In the genomic region with DNA sequence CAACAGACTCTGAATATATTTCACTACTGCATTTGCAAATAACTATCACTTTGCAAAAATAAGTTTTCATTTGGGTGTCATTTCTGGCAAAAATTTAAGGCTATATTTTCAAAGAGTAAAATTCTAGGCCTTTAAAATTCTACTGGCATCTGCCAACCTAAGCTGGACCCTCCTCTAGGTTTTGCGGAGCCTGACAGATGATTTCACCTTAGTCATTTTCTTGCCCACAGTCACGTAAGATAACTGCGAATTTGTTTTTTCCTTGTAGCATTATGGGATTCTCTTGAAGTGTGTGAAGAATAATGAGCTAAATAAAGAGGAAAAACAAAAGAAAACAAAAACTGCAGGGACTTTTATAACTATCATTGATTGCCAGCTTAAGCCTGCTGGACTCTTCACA, we compare ENCODE assay signal across 23 cellular contexts. TPM values are rescaled to one million over a fixed set of nuclear protein-coding genes. Genes with fewer than 3 reads are reported as not detected.
DNase-seq lines count a peak whose midpoint lies in the region; ATAC-seq, FAIRE-seq and TF ChIP-seq lines count a peak whose summit lies in the region.
"Had no signal": no experiment of that assay in that cellular context is flagged by ENCODE, and none has a peak within 500 bp of the region (broad histone marks: within the 10 kb centered on the region; RNA-seq: fewer than 3 reads in every experiment).

No MANE protein-coding gene starts in this region.

- intact Hi-C loops in left ventricle myocardium inferior (cut with micrococcal nuclease) (no loop called here), left cardiac atrium (cut with DNase I) (no loop called here), endothelial cell of umbilical vein (cut with micrococcal nuclease) (no loop called here), psoas muscle (cut with DNase I) (no loop called here), esophagus squamous epithelium (cut with DNase I) (no loop called here)

- H3K27ac ChIP-seq in left ventricle myocardium inferior (replicated peaks), result peak overlapping the region; percentile 24
- no peak overlapping the region for H3K27ac ChIP-seq in endothelial cell of umbilical vein (ENCODE audit: insufficient read depth, low read depth, low read length)
- no peak overlapping the region for H3K27ac ChIP-seq in psoas muscle
- H3K27ac ChIP-seq in esophagus squamous epithelium, result no peak overlapping the region

- CTCF ChIA-PET in endothelial cell of umbilical vein (lab: Charles Lee), result interaction anchor here (0.7 to 2.0 kb wide), 9 partner anchors 9 to 420 kb away, joined by 3 to 13 read pairs (median 4); no protein-coding TSS in a partner anchor

- 57 to 72% (median 66%) methylated on average over 3 of the region's 3 CpGs for WGBS in psoas muscle, 3 donors
- WGBS in esophagus squamous epithelium, 2 donors, result 72 to 73% methylated on average over 3 of the region's 3 CpGs

- H3K4me1 ChIP-seq in left ventricle myocardium inferior, result peaks cover 31% of the 10 kb centered on the region
- H3K4me1 ChIP-seq in endothelial cell of umbilical vein (ENCODE audit: control insufficient read depth, extremely low read depth, insufficient read depth, low read length), result peaks cover 4% of the 10 kb centered on the region
- H3K4me1 ChIP-seq in psoas muscle, result no peaks in the 10 kb centered on the region
- no peaks in the 10 kb centered on the region for H3K4me1 ChIP-seq in esophagus squamous epithelium

- TF ChIP-seq CTCF in left ventricle myocardium inferior (IDR thresholded peaks at IDR 0.05; ENCODE audit: borderline replicate concordance) (no peak), endothelial cell of umbilical vein (IDR thresholded peaks at IDR 0.05; ENCODE audit: extremely low read depth in 1 of 2, insufficient read depth in 1 of 2, low read depth in 1 of 2, low read length in 2 of 2) (no peak), psoas muscle (IDR thresholded peaks at IDR 0.05) (no peak), esophagus squamous epithelium (IDR thresholded peaks at IDR 0.05) (no peak)

- H3K27me3 ChIP-seq in left ventricle myocardium inferior (ENCODE audit: low read depth), result peaks cover 11% of the 10 kb centered on the region
- H3K27me3 ChIP-seq in endothelial cell of umbilical vein (ENCODE audit: control insufficient read depth in 2 of 2, insufficient read depth in 2 of 2, low read length in 2 of 2), result no peaks in the 10 kb centered on the region
- H3K27me3 ChIP-seq in psoas muscle (ENCODE audit: insufficient read depth in 3 of 3, low read length in 2 of 3), result no peaks in the 10 kb centered on the region
- no peaks in the 10 kb centered on the region for H3K27me3 ChIP-seq in esophagus squamous epithelium

- H3K4me3 ChIP-seq in left ventricle myocardium inferior, result peak overlapping the region; percentile 75
- H3K4me3 ChIP-seq in endothelial cell of umbilical vein (replicated peaks in 1 of 3; ENCODE audit: insufficient read depth in 1 of 3, low read depth in 1 of 3, low read length in 3 of 3), result no peak overlapping the region
- peak overlapping the region; percentile 29 for H3K4me3 ChIP-seq in psoas muscle
- H3K4me3 ChIP-seq in esophagus squamous epithelium, result peak overlapping the region in 1 of 4 donors; percentile 27
- H3K4me3 ChIP-seq: MG63 had no signal

- TF ChIP-seq POLR2A in endothelial cell of umbilical vein (IDR thresholded peaks at IDR 0.05; ENCODE audit: low read depth, low read length) (no peak), esophagus squamous epithelium (IDR thresholded peaks at IDR 0.05) (no peak)

- peak overlapping the region; percentile 98 for H3K4me2 ChIP-seq in endothelial cell of umbilical vein (ENCODE audit: insufficient read depth, low read length)

- peaks cover 74% of the 10 kb centered on the region for H3K79me2 ChIP-seq in endothelial cell of umbilical vein (ENCODE audit: control insufficient read depth, insufficient read depth, low read length)

- H3K9me3 ChIP-seq in left ventricle myocardium inferior (replicated peaks) (no peaks in the 10 kb centered on the region), endothelial cell of umbilical vein (replicated peaks; ENCODE audit: control insufficient read depth, insufficient read depth, low read length) (no peaks in the 10 kb centered on the region), psoas muscle (no peaks in the 10 kb centered on the region), esophagus squamous epithelium (no peaks in the 10 kb centered on the region)
- H3K9me3 ChIP-seq: MG63 had no signal

- no TSS peak for BruUV-seq in endothelial cell of umbilical vein (replicated peaks; lab: Mats Ljungman, UMichigan)

- H3K9ac ChIP-seq in endothelial cell of umbilical vein (replicated peaks; ENCODE audit: extremely low read depth, insufficient read depth, low read length), result no peak overlapping the region

- ATAC-seq in left cardiac atrium, result no peak
- ATAC-seq in psoas muscle, result no peak
- ATAC-seq: HCT116, Panc1 had no signal

- dilution Hi-C loops in endothelial cell of umbilical vein (cut with MboI; ENCODE audit: extremely low pct_ligation_motif_present, low sequenced_read_pairs), result no loop called here

- peaks cover 2% of the 10 kb centered on the region for H3K9me1 ChIP-seq in endothelial cell of umbilical vein (replicated peaks; ENCODE audit: control insufficient read depth, extremely low read depth, insufficient read depth, low read length)

- POLR2A ChIA-PET in endothelial cell of umbilical vein (lab: Charles Lee), result interaction anchor here (0.6 kb wide), 1 partner anchor 9 kb away, joined by 3 read pairs; no protein-coding TSS in a partner anchor

- peak overlapping the region; percentile 23 for H2AFZ ChIP-seq in endothelial cell of umbilical vein (ENCODE audit: low read depth, low read length)

- no peaks in the 10 kb centered on the region for H3K36me3 ChIP-seq in left ventricle myocardium inferior
- no peaks in the 10 kb centered on the region for H3K36me3 ChIP-seq in endothelial cell of umbilical vein (ENCODE audit: control insufficient read depth in 2 of 2, extremely low read depth in 1 of 2, insufficient read depth in 2 of 2, low read length in 2 of 2)
- no peaks in the 10 kb centered on the region for H3K36me3 ChIP-seq in psoas muscle (ENCODE audit: insufficient read depth in 1 of 2, low read depth in 1 of 2)
- no peaks in the 10 kb centered on the region for H3K36me3 ChIP-seq in esophagus squamous epithelium
- H3K36me3 ChIP-seq: MG63 had no signal

- DNase-seq in left ventricle myocardium inferior (no peak), left cardiac atrium (no peak), endothelial cell of umbilical vein (ENCODE audit: low read depth, low spot score) (no peak), psoas muscle (no peak), esophagus squamous epithelium (lab: John Stamatoyannopoulos, UW) (no peak), NCI-H2196 (lab: John Stamatoyannopoulos, UW; ENCODE audit: unreplicated experiment) (no peak), hepatic stellate cell (ENCODE audit: low spot score) (no peak)
- DNase-seq: ACHN, AML-193, GF-D8, IMR-90, Karpas-422, MG63, NCI-H1105, NCI-H1694 treated with DMSO at 0.1 percent for 48 hours, NCI-H2107, NCI-H82 had no signal

- no peaks in the 10 kb centered on the region for H4K20me1 ChIP-seq in endothelial cell of umbilical vein (replicated peaks; ENCODE audit: control insufficient read depth, extremely low read depth, insufficient read depth, low read length)

- no peak for FAIRE-seq in endothelial cell of umbilical vein (lab: Jason Lieb, UNC)
- FAIRE-seq: GM12892 had no signal

TF ChIP-seq in endothelial cell of umbilical vein, 7 proteins besides CTCF, POLR2A, EP300 and RAD21:
- TF ChIP-seq, protein P1, sequence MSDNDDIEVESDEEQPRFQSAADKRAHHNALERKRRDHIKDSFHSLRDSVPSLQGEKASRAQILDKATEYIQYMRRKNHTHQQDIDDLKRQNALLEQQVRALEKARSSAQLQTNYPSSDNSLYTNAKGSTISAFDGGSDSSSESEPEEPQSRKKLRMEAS (IDR thresholded peaks at IDR 0.05; ENCODE audit: insufficient read depth, insufficient read length), result no peak
- no peak for TF ChIP-seq JUN (IDR thresholded peaks at IDR 0.05; ENCODE audit: borderline replicate concordance, insufficient read depth, insufficient read length, low read depth)
- TF ChIP-seq MYC (IDR thresholded peaks at IDR 0.05; ENCODE audit: low read depth, low read length), result no peak
- TF ChIP-seq FOS (IDR thresholded peaks at IDR 0.05; ENCODE audit: borderline replicate concordance, insufficient read depth, low read length), result no peak
- no peak for TF ChIP-seq POLR2AphosphoS5 (IDR thresholded peaks at IDR 0.05; ENCODE audit: insufficient read depth, low read depth, low read length)
- no peak for TF ChIP-seq EZH2 (IDR thresholded peaks at IDR 0.05; ENCODE audit: borderline replicate concordance, low read depth, low read length, severe bottlenecking)
- no peak for TF ChIP-seq GATA2 (IDR thresholded peaks at IDR 0.05; ENCODE audit: insufficient read depth, insufficient read length, low read depth, low read length)

RNA-seq across cellular contexts. Expression of a gene that starts 7.8 kb away (rescaled TPM):
- total RNA-seq in left ventricle myocardium inferior, result 7.7 TPM
- 10 to 100 TPM in 1 of 2 donors, 1 to 10 TPM in 1; 6.3 to 12.9 TPM for total RNA-seq in left cardiac atrium
- total RNA-seq in endothelial cell of umbilical vein, result 45.1 and 47.8 TPM in 2 replicates
- polyA plus RNA-seq in endothelial cell of umbilical vein, result 10.2 and 11.6 TPM in 2 replicates
- polyA plus RNA-seq in endothelial cell of umbilical vein (2011; cell fraction: cytosol; rRNA removed), result 10.6 and 11.0 TPM in 2 replicates
- 12.7 and 13.2 TPM in 2 replicates for polyA plus RNA-seq in endothelial cell of umbilical vein (2011; cell fraction: nucleus; rRNA removed)
- 10.5 and 17.2 TPM in 2 replicates for polyA plus RNA-seq in endothelial cell of umbilical vein (2012)
- polyA minus RNA-seq in endothelial cell of umbilical vein, result 11.3 and 11.4 TPM in 2 replicates
- not detected for polyA minus RNA-seq in endothelial cell of umbilical vein (2011; cell fraction: cytosol; rRNA and poly(A)+ RNA removed)
- 21.7 and 30.8 TPM in 2 replicates for polyA minus RNA-seq in endothelial cell of umbilical vein (2011; cell fraction: nucleus; rRNA and poly(A)+ RNA removed)
- total RNA-seq in psoas muscle, result 1 to 10 TPM; 3.8 to 6.9 (median 5.3) TPM
- 1 to 10 TPM; 3.1 to 4.0 (median 3.7) TPM for polyA plus RNA-seq in psoas muscle
- total RNA-seq in esophagus squamous epithelium, result 1 to 10 TPM in 3 of 4 donors, under 1 TPM in 1; 0.19 to 3.2 (median 2.0) TPM
- total RNA-seq: Daoy, HT1080 had no signal
- polyA plus RNA-seq: CD14-positive monocyte, IMR-90 had no signal

Comparison
In these comparisons a context has a peak if more than half of its experiments do, and no peak if none do; other contexts are left out.
1. H3K4me3 ChIP-seq: peak in left ventricle myocardium inferior (single experiment) and psoas muscle (single experiment); none in endothelial cell of umbilical vein (0 of 3).